8 cellular contexts compared by ENCODE assay signal in the genomic region with DNA sequence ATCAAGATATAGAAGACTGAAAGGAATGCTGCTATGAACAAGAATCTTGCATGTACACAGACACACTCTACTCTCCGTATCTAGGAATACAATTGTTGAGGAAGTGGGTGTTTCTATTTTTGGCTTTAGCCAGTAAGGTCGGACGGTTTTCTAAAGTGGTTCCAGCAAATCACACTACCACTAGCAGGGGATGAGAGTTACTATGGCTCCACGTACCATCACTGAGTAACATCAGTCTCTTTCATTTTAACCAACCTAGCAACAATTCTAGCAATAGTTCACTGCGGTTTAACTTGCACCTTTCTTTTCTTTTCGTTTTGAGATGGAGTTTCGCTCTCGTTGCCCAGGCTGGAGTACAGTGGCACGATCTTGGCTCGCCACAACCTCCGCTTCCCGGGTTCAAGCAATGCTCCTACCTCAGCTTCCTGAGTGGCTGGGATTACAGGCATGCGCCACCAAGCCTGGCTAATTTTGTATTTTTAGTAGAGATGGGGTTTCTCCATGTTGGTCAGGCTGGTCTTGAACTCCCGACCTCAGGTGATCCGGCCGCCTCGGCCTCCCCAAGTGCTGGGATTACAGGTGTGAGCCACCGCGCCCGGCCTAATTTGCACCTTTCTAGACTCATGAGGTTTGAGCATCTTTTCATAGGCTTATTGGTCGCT.
A peak's percentile ranks its signal among the peaks of the same experiment; 100 is the strongest.
DNase-seq lines count a peak whose midpoint lies in the region; ATAC-seq, FAIRE-seq and TF ChIP-seq lines count a peak whose summit lies in the region.
"Not testable (repeated sequence)": the region's sequence is repeated elsewhere in the genome, so short reads cannot be mapped to it uniquely, and the experiment has no call there.

No MANE protein-coding gene starts in this region.

- H2AFZ ChIP-seq in GM12878 (ENCODE audit: control insufficient read depth, low read depth, low read length), result peak overlapping the region; percentile 7; the same call in 1 of the 2 replicates

- CTCF ChIA-PET in GM10248 (lab: Yijun Ruan, JAX), result interaction anchor here (2.6 kb wide), 1 partner anchor 23 kb away, joined by 17 read pairs; no protein-coding TSS in a partner anchor
- CTCF ChIA-PET in GM12878 (lab: Yijun Ruan, JAX), result interaction anchor here (0.6 to 2.5 kb wide), 5 partner anchors 23 to 339 kb away, joined by 3 to 13 read pairs (median 3); no protein-coding TSS in a partner anchor

- peak; percentile 73 to 74 for TF ChIP-seq EP300 in GM12878 (IDR thresholded peaks at IDR 0.05; ENCODE audit: borderline replicate concordance in 1 of 2, control insufficient read depth in 1 of 2, low read depth in 2 of 2, low read length in 2 of 2)

- intact Hi-C loops in GM12878 (cut with micrococcal nuclease; ENCODE audit: unreplicated experiment), result loop anchor here (1.0 to 5.0 kb wide), 2 partner anchors 24 to 103 kb away; partner anchors contain the start of gene ZNF746

- DNase-seq in GM10248 (ENCODE audit: extremely low spot score) (peak; percentile 62), Kasumi-1 (lab: John Stamatoyannopoulos, UW) (peak; percentile 65 to 68), GM12878 (ENCODE audit: low read depth, low spot score) (peak; percentile 90)
- DNase-seq in activated CD4-positive, alpha-beta T cell treated with anti-CD3 and anti-CD28 coated beads, Interleukin-2, amount 50 U/mL, for 48 hours, result peak; percentile 60 to 70
- peak; percentile 34 to 57 (median 52) for DNase-seq in stimulated activated CD4-positive, alpha-beta T cell treated with anti-CD3 and anti-CD28 coated beads, Interleukin-12 subunit alpha, Interleukin-12 subunit beta, amount 100 ng/mL, for 48 hours (ENCODE audit: low read depth in 2 of 3, low spot score in 1 of 3)

- POLR2A ChIA-PET in GM10248 (lab: Yijun Ruan, JAX), result not testable (repeated sequence)
- POLR2A ChIA-PET in GM12878 (lab: Charles Lee), result interaction anchor here (0.5 to 1.7 kb wide), 4 partner anchors 23 to 621 kb away, joined by 3 to 4 read pairs (median 4); no protein-coding TSS in a partner anchor

- not testable (repeated sequence) for TF ChIP-seq RAD21 in GM12878 (IDR thresholded peaks at IDR 0.05; ENCODE audit: insufficient read depth, low read depth, low read length)

- peak; percentile 96 for FAIRE-seq in GM12878 (lab: Jason Lieb, UNC)

- not testable (repeated sequence) for BruUV-seq in GM12878 (replicated peaks; lab: Mats Ljungman, UMichigan)

- peaks cover 21% of the 10 kb centered on the region for H3K4me1 ChIP-seq in GM12878 (ENCODE audit: control insufficient read depth, insufficient read depth, low read length)

- H3K27ac ChIP-seq in GM12878 (ENCODE audit: control insufficient read depth, insufficient read depth), result peak overlapping the region; percentile 93

- peak overlapping the region; percentile 44; the same call in 1 of the 2 replicates for H3K9ac ChIP-seq in GM12878 (ENCODE audit: control insufficient read depth, insufficient read depth, low read length)

- SMC1A ChIA-PET in GM12878 (lab: Charles Lee; ENCODE audit: uncharacterized antibody, unreplicated experiment), result interaction anchor here (0.5 to 2.8 kb wide), 5 partner anchors 22 to 1480 kb away, joined by 3 to 17 read pairs (median 5); partner anchors contain the start of gene FASTK

- peak overlapping the region; percentile 91 for H3K4me2 ChIP-seq in GM12878 (ENCODE audit: control insufficient read depth, insufficient read depth)

- not testable (repeated sequence) for TF ChIP-seq CTCF in GM10248 (IDR thresholded peaks at IDR 0.05; ENCODE audit: control extremely low read depth, extremely low read depth, low read depth, missing control alignments); GM12878 (IDR thresholded peaks at IDR 0.05 in 2 of 3, conservative IDR thresholded peaks at IDR 0.05 in 1 of 3; ENCODE audit: control insufficient read depth in 2 of 3, extremely low read depth in 1 of 3, insufficient read depth in 1 of 3, low read depth in 3 of 3, low read length in 3 of 3)

- 4% methylated on average over 21 of the region's 21 CpGs for WGBS in GM12878 (ENCODE audit: insufficient coverage, insufficient replicate concordance, low lambda C conversion rate, missing lambda C conversion rate)

- peaks cover 8 to 16% of the 10 kb centered on the region in 2 experiments for H3K36me3 ChIP-seq in GM12878 (ENCODE audit: control insufficient read depth in 2 of 2, insufficient read depth in 2 of 2, low read length in 1 of 2)

- RAD21 ChIA-PET in GM12878 (lab: Charles Lee; ENCODE audit: unreplicated experiment), result not testable (repeated sequence)

- H3K4me3 ChIP-seq in GM12878, result peak overlapping the region; percentile 29; the same call in 1 of the 2 replicates

- not testable (repeated sequence) for H3K79me2 ChIP-seq in GM12878 (ENCODE audit: control insufficient read depth, insufficient read depth, low read length)

- not testable (repeated sequence) for H4K20me1 ChIP-seq in GM12878 (ENCODE audit: control insufficient read depth, insufficient read depth)

- in situ Hi-C loops in GM12878 (cut with MboI), result not testable (repeated sequence)

- H3K9me3 ChIP-seq in GM12878 (replicated peaks; ENCODE audit: control insufficient read depth, insufficient read depth, low read length), result not testable (repeated sequence)

- H3K27me3 ChIP-seq in GM12878 (replicated peaks in 1 of 2; ENCODE audit: control insufficient read depth in 2 of 2, insufficient read depth in 2 of 2, low read length in 1 of 2), result not testable (repeated sequence)

- ATAC-seq in GM19043 (IDR thresholded peaks at IDR 0.05; ENCODE audit: low read depth, unreplicated experiment) (peak; percentile 91), GM21717 (IDR thresholded peaks at IDR 0.05; ENCODE audit: unreplicated experiment) (peak; percentile 94), HG03066 (IDR thresholded peaks at IDR 0.05; ENCODE audit: low read depth, unreplicated experiment) (peak; percentile 91), GM12878 (peak; percentile 94)

- TF ChIP-seq POLR2A in GM12878 (IDR thresholded peaks at IDR 0.05; ENCODE audit: low read depth, low read length), result not testable (repeated sequence)

TF ChIP-seq in GM12878, 131 proteins besides CTCF, POLR2A, EP300 and RAD21 (continues in another document):
- TF ChIP-seq NBN (IDR thresholded peaks at IDR 0.05) (peak; percentile 95), EED (IDR thresholded peaks at IDR 0.05; ENCODE audit: low read depth) (peak; percentile 98), ZNF384 (IDR thresholded peaks at IDR 0.05; ENCODE audit: borderline replicate concordance, low read depth, low read length) (peak; percentile 10; the same call in 1 of the 2 replicates), CREM (IDR thresholded peaks at IDR 0.05; ENCODE audit: low read depth) (peak; percentile 91), ZNF24 (IDR thresholded peaks at IDR 0.05) (peak; percentile 78), POLR2AphosphoS5 (IDR thresholded peaks at IDR 0.05; ENCODE audit: low read length) (peak; percentile 68; the same call in 1 of the 2 replicates), MTA3 (IDR thresholded peaks at IDR 0.05; ENCODE audit: borderline replicate concordance, low read length) (peak; percentile 54; the same call in 1 of the 2 replicates), ZNF217 (IDR thresholded peaks at IDR 0.05) (peak; percentile 93), SKIL (IDR thresholded peaks at IDR 0.05; ENCODE audit: low read depth, poor library complexity, severe bottlenecking) (peak; percentile 95), MEF2B (IDR thresholded peaks at IDR 0.05; ENCODE audit: partially characterized antibody, poor library complexity, severe bottlenecking) (peak; percentile 94), IKZF2 (IDR thresholded peaks at IDR 0.05) (peak; percentile 98 to 99), TARDBP (IDR thresholded peaks at IDR 0.05; ENCODE audit: borderline replicate concordance) (0 out of 2 replicates have a peak, but pooled peaks have one; percentile 28), MTA2 (IDR thresholded peaks at IDR 0.05; ENCODE audit: low read depth) (peak; percentile 98), SMARCA5 (IDR thresholded peaks at IDR 0.05) (peak; percentile 80), ZBED1 (IDR thresholded peaks at IDR 0.05; ENCODE audit: borderline replicate concordance) (peak; percentile 93; the same call in 1 of the 2 replicates)
- TF ChIP-seq, protein P1, sequence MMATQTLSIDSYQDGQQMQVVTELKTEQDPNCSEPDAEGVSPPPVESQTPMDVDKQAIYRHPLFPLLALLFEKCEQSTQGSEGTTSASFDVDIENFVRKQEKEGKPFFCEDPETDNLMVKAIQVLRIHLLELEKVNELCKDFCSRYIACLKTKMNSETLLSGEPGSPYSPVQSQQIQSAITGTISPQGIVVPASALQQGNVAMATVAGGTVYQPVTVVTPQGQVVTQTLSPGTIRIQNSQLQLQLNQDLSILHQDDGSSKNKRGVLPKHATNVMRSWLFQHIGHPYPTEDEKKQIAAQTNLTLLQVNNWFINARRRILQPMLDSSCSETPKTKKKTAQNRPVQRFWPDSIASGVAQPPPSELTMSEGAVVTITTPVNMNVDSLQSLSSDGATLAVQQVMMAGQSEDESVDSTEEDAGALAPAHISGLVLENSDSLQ (IDR thresholded peaks at IDR 0.05), result peak; percentile 38; the same call in 1 of the 2 replicates

Comparison
In these comparisons a context has a peak if more than half of its experiments do, and no peak if none do; other contexts are left out.
1. Peak in every context shown above with its lines: DNase-seq, ATAC-seq, H3K4me3 ChIP-seq and H3K27ac ChIP-seq.